Comparison of ENCODE assay signal across 1 cellular context in the genomic region with DNA sequence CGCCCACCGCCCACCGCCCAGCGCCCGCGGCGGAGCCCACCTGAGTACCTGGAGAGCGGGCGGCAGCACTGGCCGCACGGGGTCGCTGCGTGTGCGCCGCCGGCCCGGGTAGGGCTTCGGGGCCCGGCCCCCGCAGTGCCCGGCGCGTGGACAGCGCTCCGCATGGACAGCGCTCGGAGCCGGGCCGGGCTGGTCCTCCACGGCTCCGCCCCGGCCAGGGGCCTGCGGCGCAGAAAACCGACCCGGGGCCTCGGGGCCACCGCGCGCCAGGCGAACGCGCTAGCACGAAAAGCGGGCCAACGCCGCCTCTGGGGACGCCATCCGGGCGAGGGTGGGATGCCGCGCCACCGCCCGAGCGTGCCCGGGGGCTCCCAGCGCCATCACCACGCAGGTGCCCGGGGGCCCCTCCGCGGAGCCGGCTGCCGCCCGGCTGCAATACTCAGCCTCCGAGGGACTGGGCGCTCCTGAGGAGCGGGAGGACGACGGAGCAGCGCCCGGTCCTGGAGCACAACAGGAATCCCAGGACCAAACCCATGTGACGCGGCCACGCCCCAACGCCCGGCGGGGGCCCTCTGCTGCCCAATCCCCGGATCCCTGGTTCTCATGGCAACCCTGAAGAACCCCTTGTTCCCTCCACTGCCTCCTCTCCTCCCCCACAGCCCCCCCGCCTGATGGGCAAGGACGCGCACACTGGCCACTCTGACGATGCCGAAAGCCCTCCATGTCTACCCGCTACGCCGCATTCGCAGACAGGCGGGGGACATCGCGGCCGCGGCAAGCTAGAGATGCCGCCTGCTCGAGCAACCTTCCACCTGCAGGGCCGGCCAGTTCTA.
TF ChIP-seq lines count a peak whose summit lies in the region.

A gene (minus strand): TSS at position 521 of the 833 bp plus-strand sequence. CDS start 50,574 bp downstream, outside the sequence.

TF ChIP-seq in HEK293, 187 proteins besides CTCF, POLR2A, EP300 and RAD21 (continued from another document and continues in another):
- TF ChIP-seq, protein P1, sequence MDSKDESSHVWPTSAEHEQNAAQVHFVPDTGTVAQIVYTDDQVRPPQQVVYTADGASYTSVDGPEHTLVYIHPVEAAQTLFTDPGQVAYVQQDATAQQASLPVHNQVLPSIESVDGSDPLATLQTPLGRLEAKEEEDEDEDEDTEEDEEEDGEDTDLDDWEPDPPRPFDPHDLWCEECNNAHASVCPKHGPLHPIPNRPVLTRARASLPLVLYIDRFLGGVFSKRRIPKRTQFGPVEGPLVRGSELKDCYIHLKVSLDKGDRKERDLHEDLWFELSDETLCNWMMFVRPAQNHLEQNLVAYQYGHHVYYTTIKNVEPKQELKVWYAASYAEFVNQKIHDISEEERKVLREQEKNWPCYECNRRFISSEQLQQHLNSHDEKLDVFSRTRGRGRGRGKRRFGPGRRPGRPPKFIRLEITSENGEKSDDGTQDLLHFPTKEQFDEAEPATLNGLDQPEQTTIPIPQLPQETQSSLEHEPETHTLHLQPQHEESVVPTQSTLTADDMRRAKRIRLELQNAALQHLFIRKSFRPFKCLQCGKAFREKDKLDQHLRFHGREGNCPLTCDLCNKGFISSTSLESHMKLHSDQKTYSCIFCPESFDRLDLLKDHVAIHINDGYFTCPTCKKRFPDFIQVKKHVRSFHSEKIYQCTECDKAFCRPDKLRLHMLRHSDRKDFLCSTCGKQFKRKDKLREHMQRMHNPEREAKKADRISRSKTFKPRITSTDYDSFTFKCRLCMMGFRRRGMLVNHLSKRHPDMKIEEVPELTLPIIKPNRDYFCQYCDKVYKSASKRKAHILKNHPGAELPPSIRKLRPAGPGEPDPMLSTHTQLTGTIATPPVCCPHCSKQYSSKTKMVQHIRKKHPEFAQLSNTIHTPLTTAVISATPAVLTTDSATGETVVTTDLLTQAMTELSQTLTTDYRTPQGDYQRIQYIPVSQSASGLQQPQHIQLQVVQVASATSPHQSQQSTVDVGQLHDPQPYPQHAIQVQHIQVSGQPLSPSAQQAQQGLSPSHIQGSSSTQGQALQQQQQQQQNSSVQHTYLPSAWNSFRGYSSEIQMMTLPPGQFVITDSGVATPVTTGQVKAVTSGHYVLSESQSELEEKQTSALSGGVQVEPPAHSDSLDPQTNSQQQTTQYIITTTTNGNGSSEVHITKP (tag by site-specific recombination; IDR thresholded peaks at IDR 0.05), result no peak
- TF ChIP-seq GLIS2 (tag by site-specific recombination; IDR thresholded peaks at IDR 0.05), result peak; percentile 71
- no peak for TF ChIP-seq ZNF24 (tag by site-specific recombination; IDR thresholded peaks at IDR 0.05)
- peak; percentile 68 for TF ChIP-seq KLF9 (tag by site-specific recombination; IDR thresholded peaks at IDR 0.05; ENCODE audit: low read depth)
- TF ChIP-seq, protein P2, sequence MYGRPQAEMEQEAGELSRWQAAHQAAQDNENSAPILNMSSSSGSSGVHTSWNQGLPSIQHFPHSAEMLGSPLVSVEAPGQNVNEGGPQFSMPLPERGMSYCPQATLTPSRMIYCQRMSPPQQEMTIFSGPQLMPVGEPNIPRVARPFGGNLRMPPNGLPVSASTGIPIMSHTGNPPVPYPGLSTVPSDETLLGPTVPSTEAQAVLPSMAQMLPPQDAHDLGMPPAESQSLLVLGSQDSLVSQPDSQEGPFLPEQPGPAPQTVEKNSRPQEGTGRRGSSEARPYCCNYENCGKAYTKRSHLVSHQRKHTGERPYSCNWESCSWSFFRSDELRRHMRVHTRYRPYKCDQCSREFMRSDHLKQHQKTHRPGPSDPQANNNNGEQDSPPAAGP (tag by site-specific recombination; IDR thresholded peaks at IDR 0.05), result no peak
- peak; percentile 55; the same call in 1 of the 2 replicates for TF ChIP-seq ZNF341 (tag by site-specific recombination; IDR thresholded peaks at IDR 0.05; ENCODE audit: low read depth)
- no peak for TF ChIP-seq ZXDB (tag by site-specific recombination; IDR thresholded peaks at IDR 0.05)
- TF ChIP-seq ZNF768 (tag by site-specific recombination; IDR thresholded peaks at IDR 0.05), result no peak
- TF ChIP-seq ZNF248 (tag by site-specific recombination; IDR thresholded peaks at IDR 0.05), result no peak
- TF ChIP-seq, protein P3, sequence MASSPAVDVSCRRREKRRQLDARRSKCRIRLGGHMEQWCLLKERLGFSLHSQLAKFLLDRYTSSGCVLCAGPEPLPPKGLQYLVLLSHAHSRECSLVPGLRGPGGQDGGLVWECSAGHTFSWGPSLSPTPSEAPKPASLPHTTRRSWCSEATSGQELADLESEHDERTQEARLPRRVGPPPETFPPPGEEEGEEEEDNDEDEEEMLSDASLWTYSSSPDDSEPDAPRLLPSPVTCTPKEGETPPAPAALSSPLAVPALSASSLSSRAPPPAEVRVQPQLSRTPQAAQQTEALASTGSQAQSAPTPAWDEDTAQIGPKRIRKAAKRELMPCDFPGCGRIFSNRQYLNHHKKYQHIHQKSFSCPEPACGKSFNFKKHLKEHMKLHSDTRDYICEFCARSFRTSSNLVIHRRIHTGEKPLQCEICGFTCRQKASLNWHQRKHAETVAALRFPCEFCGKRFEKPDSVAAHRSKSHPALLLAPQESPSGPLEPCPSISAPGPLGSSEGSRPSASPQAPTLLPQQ (tag by site-specific recombination; IDR thresholded peaks at IDR 0.05), result no peak
- TF ChIP-seq ZNF423 (tag by site-specific recombination; IDR thresholded peaks at IDR 0.05), result no peak
- TF ChIP-seq BCL11A (tag by site-specific recombination; IDR thresholded peaks at IDR 0.05; ENCODE audit: low read depth), result no peak
- no peak for TF ChIP-seq ZFP37 (tag by site-specific recombination; IDR thresholded peaks at IDR 0.05)
- TF ChIP-seq ZBTB8A (tag by site-specific recombination; IDR thresholded peaks at IDR 0.05), result peak; percentile 83
- no peak for TF ChIP-seq ZBTB1 (tag by site-specific recombination; IDR thresholded peaks at IDR 0.05)
- no peak for TF ChIP-seq ZNF621 (tag by site-specific recombination; IDR thresholded peaks at IDR 0.05)
- TF ChIP-seq REPIN1 (tag by site-specific recombination; IDR thresholded peaks at IDR 0.05; ENCODE audit: low read depth), result no peak
- TF ChIP-seq, protein P4, sequence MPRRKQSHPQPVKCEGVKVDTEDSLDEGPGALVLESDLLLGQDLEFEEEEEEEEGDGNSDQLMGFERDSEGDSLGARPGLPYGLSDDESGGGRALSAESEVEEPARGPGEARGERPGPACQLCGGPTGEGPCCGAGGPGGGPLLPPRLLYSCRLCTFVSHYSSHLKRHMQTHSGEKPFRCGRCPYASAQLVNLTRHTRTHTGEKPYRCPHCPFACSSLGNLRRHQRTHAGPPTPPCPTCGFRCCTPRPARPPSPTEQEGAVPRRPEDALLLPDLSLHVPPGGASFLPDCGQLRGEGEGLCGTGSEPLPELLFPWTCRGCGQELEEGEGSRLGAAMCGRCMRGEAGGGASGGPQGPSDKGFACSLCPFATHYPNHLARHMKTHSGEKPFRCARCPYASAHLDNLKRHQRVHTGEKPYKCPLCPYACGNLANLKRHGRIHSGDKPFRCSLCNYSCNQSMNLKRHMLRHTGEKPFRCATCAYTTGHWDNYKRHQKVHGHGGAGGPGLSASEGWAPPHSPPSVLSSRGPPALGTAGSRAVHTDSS (tag by site-specific recombination; IDR thresholded peaks at IDR 0.05), result no peak
- TF ChIP-seq ZNF184 (tag by site-specific recombination; IDR thresholded peaks at IDR 0.05), result no peak
- no peak for TF ChIP-seq TRIM28 (IDR thresholded peaks at IDR 0.05; ENCODE audit: borderline replicate concordance, low read length)
- TF ChIP-seq WT1 (tag by site-specific recombination; IDR thresholded peaks at IDR 0.05), result no peak
- TF ChIP-seq, protein P5, sequence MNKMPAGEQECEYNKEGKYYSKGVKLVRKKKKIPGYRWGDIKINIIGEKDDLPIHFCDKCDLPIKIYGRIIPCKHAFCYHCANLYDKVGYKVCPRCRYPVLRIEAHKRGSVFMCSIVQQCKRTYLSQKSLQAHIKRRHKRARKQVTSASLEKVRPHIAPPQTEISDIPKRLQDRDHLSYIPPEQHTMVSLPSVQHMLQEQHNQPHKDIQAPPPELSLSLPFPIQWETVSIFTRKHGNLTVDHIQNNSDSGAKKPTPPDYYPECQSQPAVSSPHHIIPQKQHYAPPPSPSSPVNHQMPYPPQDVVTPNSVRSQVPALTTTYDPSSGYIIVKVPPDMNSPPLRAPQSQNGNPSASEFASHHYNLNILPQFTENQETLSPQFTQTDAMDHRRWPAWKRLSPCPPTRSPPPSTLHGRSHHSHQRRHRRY (tag by site-specific recombination; IDR thresholded peaks at IDR 0.05), result no peak
- TF ChIP-seq ZFHX2 (tag by site-specific recombination; conservative IDR thresholded peaks at IDR 0.05), result no peak
- no peak for TF ChIP-seq MZF1 (tag by site-specific recombination; IDR thresholded peaks at IDR 0.05; ENCODE audit: borderline replicate concordance)
- TF ChIP-seq ZNF416 (tag by site-specific recombination; IDR thresholded peaks at IDR 0.05), result no peak
- no peak for TF ChIP-seq ZNF274 (IDR thresholded peaks at IDR 0.05; ENCODE audit: low read length)
- TF ChIP-seq ZNF274 (tag by site-specific recombination; IDR thresholded peaks at IDR 0.05; ENCODE audit: borderline replicate concordance), result no peak
- TF ChIP-seq ZBTB48 (tag by site-specific recombination; IDR thresholded peaks at IDR 0.05), result no peak
- TF ChIP-seq ZNF777 (tag by site-specific recombination; IDR thresholded peaks at IDR 0.05; ENCODE audit: borderline replicate concordance), result no peak
- TF ChIP-seq IKZF3 (tag by site-specific recombination; IDR thresholded peaks at IDR 0.05), result peak; percentile 23; the same call in 1 of the 2 replicates
- TF ChIP-seq, protein P6, sequence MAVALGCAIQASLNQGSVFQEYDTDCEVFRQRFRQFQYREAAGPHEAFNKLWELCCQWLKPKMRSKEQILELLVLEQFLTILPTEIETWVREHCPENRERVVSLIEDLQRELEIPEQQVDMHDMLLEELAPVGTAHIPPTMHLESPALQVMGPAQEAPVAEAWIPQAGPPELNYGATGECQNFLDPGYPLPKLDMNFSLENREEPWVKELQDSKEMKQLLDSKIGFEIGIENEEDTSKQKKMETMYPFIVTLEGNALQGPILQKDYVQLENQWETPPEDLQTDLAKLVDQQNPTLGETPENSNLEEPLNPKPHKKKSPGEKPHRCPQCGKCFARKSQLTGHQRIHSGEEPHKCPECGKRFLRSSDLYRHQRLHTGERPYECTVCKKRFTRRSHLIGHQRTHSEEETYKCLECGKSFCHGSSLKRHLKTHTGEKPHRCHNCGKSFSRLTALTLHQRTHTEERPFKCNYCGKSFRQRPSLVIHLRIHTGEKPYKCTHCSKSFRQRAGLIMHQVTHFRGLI (tag by site-specific recombination; IDR thresholded peaks at IDR 0.05), result no peak
- TF ChIP-seq ZNF791 (tag by site-specific recombination; IDR thresholded peaks at IDR 0.05), result no peak
- TF ChIP-seq ZNF596 (tag by site-specific recombination; IDR thresholded peaks at IDR 0.05), result no peak
- TF ChIP-seq, protein P7, sequence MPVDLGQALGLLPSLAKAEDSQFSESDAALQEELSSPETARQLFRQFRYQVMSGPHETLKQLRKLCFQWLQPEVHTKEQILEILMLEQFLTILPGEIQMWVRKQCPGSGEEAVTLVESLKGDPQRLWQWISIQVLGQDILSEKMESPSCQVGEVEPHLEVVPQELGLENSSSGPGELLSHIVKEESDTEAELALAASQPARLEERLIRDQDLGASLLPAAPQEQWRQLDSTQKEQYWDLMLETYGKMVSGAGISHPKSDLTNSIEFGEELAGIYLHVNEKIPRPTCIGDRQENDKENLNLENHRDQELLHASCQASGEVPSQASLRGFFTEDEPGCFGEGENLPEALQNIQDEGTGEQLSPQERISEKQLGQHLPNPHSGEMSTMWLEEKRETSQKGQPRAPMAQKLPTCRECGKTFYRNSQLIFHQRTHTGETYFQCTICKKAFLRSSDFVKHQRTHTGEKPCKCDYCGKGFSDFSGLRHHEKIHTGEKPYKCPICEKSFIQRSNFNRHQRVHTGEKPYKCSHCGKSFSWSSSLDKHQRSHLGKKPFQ (tag by site-specific recombination; IDR thresholded peaks at IDR 0.05), result no peak
- TF ChIP-seq ZNF837 (tag by site-specific recombination; IDR thresholded peaks at IDR 0.05), result no peak
- no peak for TF ChIP-seq FEZF1 (tag by site-specific recombination; IDR thresholded peaks at IDR 0.05)
- TF ChIP-seq ZNF544 (tag by site-specific recombination; IDR thresholded peaks at IDR 0.05), result no peak
- TF ChIP-seq ZNF221 (tag by site-specific recombination; IDR thresholded peaks at IDR 0.05; ENCODE audit: borderline replicate concordance), result no peak
- no peak for TF ChIP-seq GFI1B (tag by site-specific recombination; IDR thresholded peaks at IDR 0.05)
- no peak for TF ChIP-seq ZNF571 (tag by site-specific recombination; IDR thresholded peaks at IDR 0.05)
- TF ChIP-seq ZNF426 (tag by site-specific recombination; IDR thresholded peaks at IDR 0.05), result no peak
- TF ChIP-seq ZNF529 (tag by site-specific recombination; IDR thresholded peaks at IDR 0.05; ENCODE audit: insufficient replicate concordance), result no peak
- no peak for TF ChIP-seq MEIS1 (CRISPR knock-in tag; IDR thresholded peaks at IDR 0.05; ENCODE audit: borderline replicate concordance)
- TF ChIP-seq SP7 (tag by site-specific recombination; IDR thresholded peaks at IDR 0.05), result 0 out of 2 replicates have a peak, but pooled peaks have one; percentile 12
- no peak for TF ChIP-seq ZNF169 (tag by site-specific recombination; IDR thresholded peaks at IDR 0.05)
- no peak for TF ChIP-seq ZNF202 (tag by site-specific recombination; IDR thresholded peaks at IDR 0.05; ENCODE audit: borderline replicate concordance)
- TF ChIP-seq ZIC2 (tag by site-specific recombination; IDR thresholded peaks at IDR 0.05), result no peak
- TF ChIP-seq ZNF114 (tag by site-specific recombination; IDR thresholded peaks at IDR 0.05), result no peak
- no peak for TF ChIP-seq ZNF391 (tag by site-specific recombination; IDR thresholded peaks at IDR 0.05; ENCODE audit: borderline replicate concordance, low read depth)
- TF ChIP-seq ZNF302 (tag by site-specific recombination; IDR thresholded peaks at IDR 0.05; ENCODE audit: low read depth), result no peak
- 0 out of 2 replicates have a peak, but pooled peaks have one; percentile 9 for TF ChIP-seq SP2 (tag by site-specific recombination; IDR thresholded peaks at IDR 0.05)
- no peak for TF ChIP-seq RBAK (tag by site-specific recombination; IDR thresholded peaks at IDR 0.05)
- TF ChIP-seq, protein P8, sequence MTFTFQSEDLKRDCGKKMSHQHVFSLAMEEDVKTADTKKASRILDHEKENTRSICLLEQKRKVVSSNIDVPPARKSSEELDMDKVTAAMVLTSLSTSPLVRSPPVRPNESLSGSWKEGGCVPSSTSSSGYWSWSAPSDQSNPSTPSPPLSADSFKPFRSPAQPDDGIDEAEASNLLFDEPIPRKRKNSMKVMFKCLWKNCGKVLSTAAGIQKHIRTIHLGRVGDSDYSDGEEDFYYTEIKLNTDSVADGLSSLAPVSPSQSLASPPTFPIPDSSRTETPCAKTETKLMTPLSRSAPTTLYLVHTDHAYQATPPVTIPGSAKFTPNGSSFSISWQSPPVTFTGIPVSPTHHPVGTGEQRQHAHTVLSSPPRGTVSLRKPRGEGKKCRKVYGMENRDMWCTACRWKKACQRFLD (tag by site-specific recombination; IDR thresholded peaks at IDR 0.05), result no peak
- TF ChIP-seq ZNF223 (tag by site-specific recombination; IDR thresholded peaks at IDR 0.05), result no peak
- no peak for TF ChIP-seq ZFP41 (tag by site-specific recombination; IDR thresholded peaks at IDR 0.05; ENCODE audit: borderline replicate concordance)
